ENCODE assay signal across 8 cellular contexts in the genomic region with DNA sequence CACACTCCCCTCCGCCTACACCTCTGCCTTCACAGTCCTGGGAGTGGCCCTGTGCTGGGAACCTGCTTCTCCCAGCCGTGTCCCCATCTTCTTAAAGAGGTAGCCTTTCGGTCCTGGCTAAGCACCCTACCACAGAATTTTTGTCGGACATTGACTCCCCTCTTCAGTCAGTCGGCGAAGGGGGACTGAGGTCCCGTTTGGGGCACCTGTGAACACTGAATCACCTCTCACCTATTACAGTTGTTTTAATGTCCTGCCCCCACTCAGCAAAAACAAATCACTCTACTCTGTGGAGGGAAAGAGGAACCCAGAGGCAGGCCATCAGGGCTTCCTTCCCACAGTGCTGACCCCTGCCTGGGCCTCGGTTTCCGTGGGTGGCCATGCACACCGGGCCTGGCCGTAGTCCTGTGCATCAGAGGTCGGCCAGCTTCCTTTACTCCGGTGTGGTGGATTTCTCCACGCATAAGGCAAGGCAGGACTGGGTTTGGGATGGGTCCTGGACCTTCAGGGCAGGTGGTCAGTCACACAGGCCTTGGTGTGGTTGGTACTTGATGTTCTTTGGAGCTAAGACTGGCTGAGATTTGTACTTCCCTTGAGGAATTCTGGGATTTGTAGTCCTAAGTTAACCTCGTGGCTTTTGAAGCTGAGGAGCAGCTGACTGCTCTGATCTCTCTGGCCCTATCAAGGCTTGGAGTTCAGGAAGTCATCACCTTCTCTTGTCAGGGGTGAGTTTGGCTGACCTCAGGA. TPM values are rescaled to one million over a fixed set of nuclear protein-coding genes. Genes with fewer than 3 reads are reported as not detected.
DNase-seq lines count a peak whose midpoint lies in the region; ATAC-seq and TF ChIP-seq lines count a peak whose summit lies in the region.

No MANE protein-coding gene starts in this region.

- H3K27ac ChIP-seq in CD4-positive, alpha-beta T cell (ENCODE audit: low read depth, low read length) = no peak overlapping the region
- peak overlapping the region; percentile 60 to 99 (median 95) for H3K27ac ChIP-seq in skin epidermis

- H3K4me3 ChIP-seq in cardiac fibroblast (replicated peaks in 1 of 2; ENCODE audit: low read depth in 2 of 2, low read length in 2 of 2) = peak overlapping the region; percentile 60 to 69
- H3K4me3 ChIP-seq in skin epidermis = peak overlapping the region; percentile 55 to 91 (median 78)

- H3K27me3 ChIP-seq in CD4-positive, alpha-beta T cell (ENCODE audit: control insufficient read depth, insufficient read depth, low read length) = no peaks in the 10 kb centered on the region

- H3K4me3 Mint-ChIP-seq in CD4-positive, alpha-beta T cell = peak overlapping the region; percentile 95

- no peaks in the 10 kb centered on the region for H3K27me3 Mint-ChIP-seq in CD4-positive, alpha-beta T cell

- no peak for DNase-seq in CD4-positive, alpha-beta T cell
- DNase-seq in NCI-H82 treated with DMSO at 0.1 percent for 48 hours (lab: John Stamatoyannopoulos, UW; ENCODE audit: unreplicated experiment) = peak; percentile 22
- peak; percentile 72 to 80 for DNase-seq in cardiac fibroblast (ENCODE audit: low read depth in 2 of 2)
- peak; percentile 85 for DNase-seq in inferior parietal cortex (ENCODE audit: extremely low spot score)
- no peak for DNase-seq in AML-193 (lab: John Stamatoyannopoulos, UW)

- no peaks in the 10 kb centered on the region for H3K9me3 ChIP-seq in CD4-positive, alpha-beta T cell (ENCODE audit: control insufficient read depth, low read length)

- ATAC-seq in CD4-positive, alpha-beta T cell (ENCODE audit: poor library complexity) = peak; percentile 25
- ATAC-seq in GM21423 (IDR thresholded peaks at IDR 0.05; ENCODE audit: unreplicated experiment) (peak; percentile 23), HG02588 (IDR thresholded peaks at IDR 0.05; ENCODE audit: unreplicated experiment) (no peak)

- TF ChIP-seq CTCF in CD4-positive, alpha-beta T cell (IDR thresholded peaks at IDR 0.05) = no peak
- no peak for TF ChIP-seq CTCF in cardiac fibroblast (IDR thresholded peaks at IDR 0.05; ENCODE audit: low read depth, low read length)

- H3K4me1 Mint-ChIP-seq in CD4-positive, alpha-beta T cell (ENCODE audit: low read depth) = peaks cover 34% of the 10 kb centered on the region

- peaks cover 44% of the 10 kb centered on the region for H3K36me3 Mint-ChIP-seq in CD4-positive, alpha-beta T cell (ENCODE audit: low read depth)

- POLR2A ChIA-PET in CD4-positive, alpha-beta T cell (lab: Charles Lee) = interaction anchor here (1.2 kb wide), 1 partner anchor 22 kb away, joined by 4 read pairs; no protein-coding TSS in a partner anchor

- intact Hi-C loops in CD4-positive, alpha-beta T cell (cut with DNase I, micrococcal nuclease) = loop anchor here in 1 of 2 experiments (2.0 kb wide), 1 partner anchor 24 kb away; the partner anchor contains the start of genes CLCN2 and POLR2H

- no peaks in the 10 kb centered on the region for H3K9me3 Mint-ChIP-seq in CD4-positive, alpha-beta T cell

- H3K27ac Mint-ChIP-seq in CD4-positive, alpha-beta T cell = peak overlapping the region; percentile 97

- CTCF ChIA-PET in CD4-positive, alpha-beta T cell (lab: Charles Lee) = no interaction called here

RNA-seq across cellular contexts. Expression of gene FAM131A, which starts 0.7 kb away (rescaled TPM):
- 10 to 100 TPM; 10.4 to 11.0 TPM for total RNA-seq in CD4-positive, alpha-beta T cell

RNA-seq across cellular contexts. Expression of gene EIF4G1, which starts 22.3 kb away (rescaled TPM):
- 100 to 1,000 TPM; 211 to 217 TPM for total RNA-seq in CD4-positive, alpha-beta T cell

RNA-seq across cellular contexts. Expression of gene CLCN2, which starts 24.7 kb away (rescaled TPM):
- total RNA-seq in CD4-positive, alpha-beta T cell = 1 to 10 TPM; 3.2 to 3.5 TPM

RNA-seq across cellular contexts. Expression of gene POLR2H, which starts 24.9 kb away (rescaled TPM):
- 10 to 100 TPM; 19.1 to 21.1 TPM for total RNA-seq in CD4-positive, alpha-beta T cell

RNA-seq across cellular contexts. Expression of gene PSMD2, which starts 37.6 kb away (rescaled TPM):
- total RNA-seq in CD4-positive, alpha-beta T cell = 100 to 1,000 TPM; 159 TPM

Comparison
In these comparisons a context has a peak if more than half of its experiments do, and no peak if none do; other contexts are left out.
1. DNase-seq: peak in NCI-H82 treated with DMSO at 0.1 percent for 48 hours (single experiment), cardiac fibroblast (2 of 2) and inferior parietal cortex (single experiment); none in CD4-positive, alpha-beta T cell (0 of 10) and AML-193 (0 of 2).